In genomic region chr15:25474251-25474650, GRCh38 we compare ENCODE assay signal across 8 cellular contexts.
"Had no signal": no experiment of that assay in that cellular context is flagged by ENCODE, and none has a peak within 500 bp of the region (broad histone marks: within the 10 kb centered on the region; RNA-seq: fewer than 3 reads in every experiment).

No MANE protein-coding gene starts in this region.

- H3K4me1 ChIP-seq: HAP-1 had no signal

- H3K36me3 ChIP-seq: HAP-1 had no signal

- H3K4me2 ChIP-seq: GM23338 had no signal

- H3K4me3 ChIP-seq: GM23248, GM23338, HAP-1 had no signal

- H2AFZ ChIP-seq: GM23248, GM23338 had no signal

- H3K9ac ChIP-seq: GM23248 had no signal

- DNase-seq: GM23248, GOT3, H7, H9, HCEC 1CT, HFFc6 had no signal

- H3K4me3 Mint-ChIP-seq: GM23338, H9, HFFc6 had no signal

- H3K9me3 Mint-ChIP-seq: GM23338, H9, HFFc6 had no signal

- H3K27ac ChIP-seq: GM23248 had no signal

- H3K27ac Mint-ChIP-seq: GM23338, H9, HFFc6 had no signal
